Comparison of ENCODE assay signal across 8 cellular contexts in genomic region chr14:103121161-103121845, GRCh38. TPM values are rescaled to one million over a fixed set of nuclear protein-coding genes. Genes with fewer than 3 reads are reported as not detected.
DNase-seq lines count a peak whose midpoint lies in the region; ATAC-seq, FAIRE-seq and TF ChIP-seq lines count a peak whose summit lies in the region.

No MANE protein-coding gene starts in this region.

- no peak for TF ChIP-seq EP300 in K562 (IDR thresholded peaks at IDR 0.05; ENCODE audit: low read length)
- TF ChIP-seq EP300 in HepG2 (IDR thresholded peaks at IDR 0.05; ENCODE audit: low read depth in 2 of 2, low read length in 2 of 2) = no peak
- TF ChIP-seq EP300 in HepG2 (CRISPR knock-in tag; IDR thresholded peaks at IDR 0.05; ENCODE audit: borderline replicate concordance) = no peak
- TF ChIP-seq EP300 in stomach (IDR thresholded peaks at IDR 0.05) = no peak

- H3K4me1 ChIP-seq in HUES6 (ENCODE audit: control insufficient read depth, insufficient read depth, low read length) (peaks cover 30% of the 10 kb centered on the region), K562 (replicated peaks in 1 of 2; ENCODE audit: control insufficient read depth in 2 of 2, insufficient read depth in 2 of 2, low read length in 2 of 2) (peaks cover 35 to 86% of the 10 kb centered on the region in 2 experiments), HepG2 (ENCODE audit: insufficient read depth, low read length) (peaks cover 50% of the 10 kb centered on the region), stomach (peaks cover 50 to 90% (median 74%) of the 10 kb centered on the region in 4 donors)

- FAIRE-seq in K562 (lab: Jason Lieb, UNC) (no peak), HepG2 (lab: Jason Lieb, UNC) (peak; percentile 4)

- DNase-seq in K562 (ENCODE audit: extremely low read depth in 1 of 4, low spot score in 3 of 4) = no peak
- DNase-seq in HepG2 (ENCODE audit: low spot score) = no peak
- no peak for DNase-seq in stomach
- no peak for DNase-seq in H7
- no peak for DNase-seq in HPDE6-E6E7 (ENCODE audit: extremely low spot score)

- H3K4me2 ChIP-seq in K562 (ENCODE audit: insufficient read depth, low read length) (no peak overlapping the region), HepG2 (ENCODE audit: low read depth, low read length) (peak overlapping the region; percentile 70)

- TF ChIP-seq POLR2A in K562 (conservative IDR thresholded peaks at IDR 0.05) (no peak), HepG2 (IDR thresholded peaks at IDR 0.05; ENCODE audit: insufficient read depth in 1 of 2, low read depth in 2 of 2, low read length in 2 of 2) (no peak), stomach (IDR thresholded peaks at IDR 0.05) (no peak)

- H3K36me3 ChIP-seq in HUES6 (ENCODE audit: control insufficient read depth, insufficient read depth, low read length) (no peaks in the 10 kb centered on the region), K562 (ENCODE audit: control insufficient read depth, insufficient read depth, low read length) (peaks cover 11% of the 10 kb centered on the region; the same call in 1 of the 3 replicates), HepG2 (replicated peaks in 1 of 2; ENCODE audit: control insufficient read depth in 1 of 2, insufficient read depth in 2 of 2, low read length in 2 of 2) (no peaks in the 10 kb centered on the region), stomach (no peaks in the 10 kb centered on the region), H7 (replicated peaks; ENCODE audit: control insufficient read depth, insufficient read depth, low read length) (no peaks in the 10 kb centered on the region)

- ATAC-seq in K562 = no peak
- peak; percentile 53 for ATAC-seq in HepG2
- no peak for ATAC-seq in GM21515 (IDR thresholded peaks at IDR 0.05; ENCODE audit: unreplicated experiment)
- ATAC-seq in GM18867 (IDR thresholded peaks at IDR 0.05; ENCODE audit: unreplicated experiment) = no peak

- no peak for TF ChIP-seq RAD21 in K562 (CRISPR knock-in tag; conservative IDR thresholded peaks at IDR 0.05 in 1 of 2, IDR thresholded peaks at IDR 0.05 in 1 of 2)
- no peak for TF ChIP-seq RAD21 in HepG2 (CRISPR knock-in tag; IDR thresholded peaks at IDR 0.05)

- 78% methylated on average over 9 of the region's 18 CpGs for WGBS in K562 (ENCODE audit: insufficient coverage, low coverage, missing lambda C conversion rate)
- 0% methylated on average over 11 of the region's 18 CpGs for WGBS in HepG2 (ENCODE audit: low lambda C conversion rate)
- 40 to 64% (median 48%) methylated on average over 14 to 18 of the region's 18 CpGs for WGBS in stomach, 5 donors

- H3K9me3 ChIP-seq in HUES6 (ENCODE audit: control insufficient read depth, insufficient read depth, low read depth, low read length) (no peaks in the 10 kb centered on the region), K562 (replicated peaks; ENCODE audit: control insufficient read depth, insufficient read depth, low read depth, low read length) (no peaks in the 10 kb centered on the region), HepG2 (ENCODE audit: low read length) (no peaks in the 10 kb centered on the region), stomach (no peaks in the 10 kb centered on the region)

- H3K9ac ChIP-seq in HUES6 (ENCODE audit: low read length) (peak overlapping the region; percentile 5), K562 (ENCODE audit: insufficient read depth in 1 of 2, low read depth in 2 of 2, low read length in 2 of 2) (peak overlapping the region in 1 of 2 experiments; percentile 56; a peak in 2 of 4 replicates), HepG2 (ENCODE audit: insufficient read depth, low read depth, low read length) (no peak overlapping the region; the same call in 1 of the 2 replicates)

- H4K20me1 ChIP-seq in K562 (replicated peaks; ENCODE audit: control insufficient read depth, insufficient read depth, low read length) = no peaks in the 10 kb centered on the region
- no peaks in the 10 kb centered on the region; the same call in 1 of the 2 replicates for H4K20me1 ChIP-seq in HepG2 (ENCODE audit: insufficient read depth, low read length)

- in situ Hi-C loops in K562 (cut with MboI) (no loop called here), HepG2 (cut with HindIII; ENCODE audit: extremely low pct_ligation_motif_present, low pct_unique_long_range_greater_than_20kb) (no loop called here)

- intact Hi-C loops in K562 (cut with micrococcal nuclease) = no loop called here
- intact Hi-C loops in HepG2 (cut with micrococcal nuclease; ENCODE audit: unreplicated experiment) = no loop called here
- intact Hi-C loops in stomach (cut with DNase I; ENCODE audit: low total_unique reads) = no loop called here

- peaks cover 21% of the 10 kb centered on the region for H3K79me2 ChIP-seq in K562 (ENCODE audit: control insufficient read depth, insufficient read depth, low read length)
- no peaks in the 10 kb centered on the region for H3K79me2 ChIP-seq in HepG2 (ENCODE audit: insufficient read depth, low read length)

- no peaks in the 10 kb centered on the region for H3K9me1 ChIP-seq in K562 (ENCODE audit: control insufficient read depth, insufficient read depth, low read length)

- H3K27me3 ChIP-seq in HUES6 (ENCODE audit: control insufficient read depth, insufficient read depth, low read length) (peaks cover 21% of the 10 kb centered on the region; the same call in 1 of the 2 replicates), K562 (ENCODE audit: control insufficient read depth in 2 of 2, insufficient read depth in 2 of 2, low read length in 2 of 2) (no peaks in the 10 kb centered on the region), HepG2 (ENCODE audit: control insufficient read depth in 1 of 2, insufficient read depth in 2 of 2, low read length in 2 of 2) (peaks cover 1 to 46% of the 10 kb centered on the region in 2 experiments; a peak in 4 of 5 replicates), stomach (peaks cover 0 to 34% (median 13%) of the 10 kb centered on the region in 3 donors), H7 (ENCODE audit: control insufficient read depth, insufficient read depth, low read length) (peaks cover 9% of the 10 kb centered on the region; the same call in 1 of the 2 replicates)

- no peak for TF ChIP-seq CTCF in K562 (IDR thresholded peaks at IDR 0.05 in 2 of 3, conservative IDR thresholded peaks at IDR 0.05 in 1 of 3; ENCODE audit: insufficient read depth in 2 of 3, low read depth in 1 of 3, low read length in 3 of 3)
- peak; percentile 8; the same call in 1 of the 2 replicates for TF ChIP-seq CTCF in HepG2 (CRISPR knock-in tag; IDR thresholded peaks at IDR 0.05)
- TF ChIP-seq CTCF in stomach (IDR thresholded peaks at IDR 0.05) = no peak

- CTCF ChIA-PET in K562 (lab: Yijun Ruan, JAX; ENCODE audit: low intra/inter-chr PET ratio) = no interaction called here
- CTCF ChIA-PET in HepG2 (lab: Yijun Ruan, JAX; ENCODE audit: low intra/inter-chr PET ratio, low total read pairs) = no interaction called here

- H2AFZ ChIP-seq in K562 (ENCODE audit: low read depth, low read length) = no peak overlapping the region
- no peak overlapping the region for H2AFZ ChIP-seq in HepG2 (ENCODE audit: low read length)

- H3K27ac ChIP-seq in HUES6 (ENCODE audit: low read depth, low read length) (no peak overlapping the region), K562 (ENCODE audit: extremely low read depth, low read depth, low read length) (no peak overlapping the region), HepG2 (ENCODE audit: extremely low read length, insufficient read depth, low read length) (no peak overlapping the region), stomach (peak overlapping the region; percentile 83 to 96 (median 87))

- H3K4me3 ChIP-seq in HUES6 (ENCODE audit: low read depth, low read length) = no peak overlapping the region
- H3K4me3 ChIP-seq in K562 = no peak overlapping the region
- peak overlapping the region in 1 of 3 experiments; percentile 37; a peak in 2 of 6 replicates for H3K4me3 ChIP-seq in HepG2 (replicated peaks in 1 of 3; ENCODE audit: insufficient read depth in 1 of 3, low read depth in 2 of 3, low read length in 3 of 3)
- H3K4me3 ChIP-seq in stomach = peak overlapping the region in 2 of 4 donors; percentile 51 to 66
- H3K4me3 ChIP-seq in H7 (ENCODE audit: insufficient read depth, low read depth, low read length) = no peak overlapping the region

- BruUV-seq in K562 (replicated peaks; lab: Mats Ljungman, UMichigan) (no TSS peak), HepG2 (replicated peaks; lab: Mats Ljungman, UMichigan) (no TSS peak)

- POLR2A ChIA-PET in K562 (lab: Yijun Ruan, JAX) = interaction anchor here (0.6 to 1.0 kb wide), 2 partner anchors 16 to 746 kb away, joined by 3 to 4 read pairs; no protein-coding TSS in a partner anchor
- POLR2A ChIA-PET in HepG2 (lab: Yijun Ruan, JAX) = interaction anchor here (0.8 kb wide), 1 partner anchor 15 kb away, joined by 3 read pairs; no protein-coding TSS in a partner anchor

RNA-seq across cellular contexts. Expression of gene TNFAIP2, which starts 2.0 kb away (rescaled TPM):
- total RNA-seq in K562 (2011; cell fraction: chromatin; rRNA removed; ENCODE audit: low replicate concordance) = 31.9 and 75.4 TPM in 2 replicates
- total RNA-seq in K562 (2011; cell fraction: nucleolus; rRNA removed) = 55.1 and 66.9 TPM in 2 replicates
- 38.6 and 39.3 TPM in 2 replicates for total RNA-seq in K562 (2011; cell fraction: nucleoplasm; rRNA removed)
- total RNA-seq in K562 (2014; rRNA removed) (39.5 and 46.0 TPM in 2 replicates), K562 (2014; rRNA removed; fragmentation: Illumina TruSeq; extraction: Trizol) (20.8 and 23.7 TPM in 2 replicates), K562 (2015; rRNA removed; fragmentation: Illumina TruSeq; extraction: Trizol) (68.6 and 70.2 TPM in 2 replicates), K562 (2021) (52.7 and 61.2 TPM in 2 replicates), HepG2 (2016; rRNA removed; fragmentation: Illumina TruSeq; extraction: Trizol) (0.45 and 0.46 TPM in 2 replicates), stomach (100 to 1,000 TPM in 2 of 5 donors, 10 to 100 TPM in 3; 30.7 to 279 (median 48.7) TPM)
- polyA plus RNA-seq in K562 (2011; rRNA removed) (22.6 and 35.4 TPM in 2 replicates), K562 (2014; fragmentation: Illumina TruSeq; extraction: Trizol) (42.7 and 59.7 TPM in 2 replicates), K562 (2014; fragmentation: Nextera tagmentation; extraction: Ambion mirVana) (10 to 100 TPM; 44.6 to 49.7 TPM), K562 (2014; rRNA removed) (47.6 and 63.5 TPM in 2 replicates), HepG2 (2011; rRNA removed) (0.91 and 1.5 TPM in 2 replicates), stomach (100 to 1,000 TPM in 1 of 3 donors, 10 to 100 TPM in 2; 63.8 to 211 (median 82.2) TPM)
- polyA plus RNA-seq in K562 (2011; cell fraction: cytosol; rRNA removed) = 30.5 and 40.8 TPM in 2 replicates
- 171 and 203 TPM in 2 replicates for polyA plus RNA-seq in K562 (2011; cell fraction: nucleus; rRNA removed)
- polyA plus RNA-seq in K562 (2012) = 33.8 and 69.4 TPM in 2 replicates
- polyA minus RNA-seq in K562 (2011; rRNA and poly(A)+ RNA removed) = 8.9 and 13.3 TPM in 2 replicates
- 25.6 and 31.0 TPM in 2 replicates for polyA minus RNA-seq in K562 (2011; cell fraction: cytosol; rRNA and poly(A)+ RNA removed)
- polyA minus RNA-seq in K562 (2011; cell fraction: nucleus; rRNA and poly(A)+ RNA removed) = 17.0 and 18.2 TPM in 2 replicates
- total RNA-seq in HepG2 (2016; cell fraction: cytosol; rRNA removed; fragmentation: Illumina TruSeq; extraction: Trizol; ENCODE audit: low read depth) = not detected in 2 replicates
- total RNA-seq in HepG2 (2016; cell fraction: insoluble cytoplasmic fraction; rRNA removed; fragmentation: Illumina TruSeq; extraction: Trizol) = 0.45 and 0.67 TPM in 2 replicates
- 0.31 and 0.40 TPM in 2 replicates for total RNA-seq in HepG2 (2016; cell fraction: membrane; rRNA removed; fragmentation: Illumina TruSeq; extraction: Trizol)
- total RNA-seq in HepG2 (2016; cell fraction: nucleus; rRNA removed; fragmentation: Illumina TruSeq; extraction: Trizol) = 0.34 and 0.94 TPM in 2 replicates
- polyA plus RNA-seq in HepG2 (2011; cell fraction: cytosol; rRNA removed) = 0.28 and 0.81 TPM in 2 replicates
- polyA plus RNA-seq in HepG2 (2011; cell fraction: nucleus; rRNA removed) = 7.5 and 18.0 TPM in 2 replicates
- 0.36 and 0.61 TPM in 2 replicates for polyA plus RNA-seq in HepG2 (2012)
- polyA plus RNA-seq in HepG2 (2016; cell fraction: cytosol; fragmentation: Illumina TruSeq; extraction: Trizol; ENCODE audit: low read depth) = not detected in 2 replicates
- 0.16 and 0.42 TPM in 2 replicates for polyA plus RNA-seq in HepG2 (2016; cell fraction: insoluble cytoplasmic fraction; fragmentation: Illumina TruSeq; extraction: Trizol; ENCODE audit: low read depth)
- polyA plus RNA-seq in HepG2 (2016; cell fraction: membrane; fragmentation: Illumina TruSeq; extraction: Trizol; ENCODE audit: low read depth) = 0.18 and 0.23 TPM in 2 replicates
- 0.83 and 1.8 TPM in 2 replicates for polyA plus RNA-seq in HepG2 (2016; cell fraction: nucleus; fragmentation: Illumina TruSeq; extraction: Trizol; ENCODE audit: insufficient read depth, low read depth)
- polyA minus RNA-seq in HepG2 (2011; rRNA and poly(A)+ RNA removed; ENCODE audit: low replicate concordance) = 2.4 and 123 TPM in 2 replicates
- polyA minus RNA-seq in HepG2 (2011; cell fraction: cytosol; rRNA and poly(A)+ RNA removed) = 0.79 and 1.2 TPM in 2 replicates
- 1.5 and 2.1 TPM in 2 replicates for polyA minus RNA-seq in HepG2 (2011; cell fraction: nucleus; rRNA and poly(A)+ RNA removed)
- 30.1 and 38.7 TPM in 2 replicates for total RNA-seq in H7 (2014; rRNA removed; shearing (Covaris generic))

RNA-seq across cellular contexts. Expression of gene EXOC3L4, which starts 26.8 kb away (rescaled TPM):
- 7.7 and 24.3 TPM in 2 replicates for total RNA-seq in K562 (2011; cell fraction: chromatin; rRNA removed; ENCODE audit: low replicate concordance)
- 22.4 and 23.0 TPM in 2 replicates for total RNA-seq in K562 (2011; cell fraction: nucleolus; rRNA removed)
- total RNA-seq in K562 (2011; cell fraction: nucleoplasm; rRNA removed) = 13.8 and 17.9 TPM in 2 replicates
- total RNA-seq in K562 (2014; rRNA removed) = 3.5 and 5.6 TPM in 2 replicates
- total RNA-seq in K562 (2014; rRNA removed; fragmentation: Illumina TruSeq; extraction: Trizol) = 0.33 TPM in 1 of 2 replicates, not detected in the other
- total RNA-seq in K562 (2015; rRNA removed; fragmentation: Illumina TruSeq; extraction: Trizol) = 0.83 and 1.6 TPM in 2 replicates
- 5.4 and 6.7 TPM in 2 replicates for total RNA-seq in K562 (2021)
- polyA plus RNA-seq in K562 (2011; rRNA removed) = 1.1 and 2.0 TPM in 2 replicates
- polyA plus RNA-seq in K562 (2011; cell fraction: cytosol; rRNA removed) = 1.6 and 3.7 TPM in 2 replicates
- 8.4 and 18.9 TPM in 2 replicates for polyA plus RNA-seq in K562 (2011; cell fraction: nucleus; rRNA removed)
- polyA plus RNA-seq in K562 (2012) = 1.8 and 2.2 TPM in 2 replicates
- polyA plus RNA-seq in K562 (2014; fragmentation: Illumina TruSeq; extraction: Trizol) = 0.25 and 0.97 TPM in 2 replicates
- under 1 TPM in 1 of 2 experiments, not detected in 1; 0.10 TPM for polyA plus RNA-seq in K562 (2014; fragmentation: Nextera tagmentation; extraction: Ambion mirVana)
- 6.2 and 11.7 TPM in 2 replicates for polyA plus RNA-seq in K562 (2014; rRNA removed)
- polyA minus RNA-seq in K562 (2011; rRNA and poly(A)+ RNA removed) = 0.21 TPM in 1 of 2 replicates, not detected in the other
- polyA minus RNA-seq in K562 (2011; cell fraction: cytosol; rRNA and poly(A)+ RNA removed) = 2.5 and 2.9 TPM in 2 replicates
- polyA minus RNA-seq in K562 (2011; cell fraction: nucleus; rRNA and poly(A)+ RNA removed) = 3.1 and 5.0 TPM in 2 replicates
- total RNA-seq in HepG2 (2016; rRNA removed; fragmentation: Illumina TruSeq; extraction: Trizol) = 11.3 and 27.0 TPM in 2 replicates
- 6.3 and 6.7 TPM in 2 replicates for total RNA-seq in HepG2 (2016; cell fraction: cytosol; rRNA removed; fragmentation: Illumina TruSeq; extraction: Trizol; ENCODE audit: low read depth)
- 9.0 and 28.6 TPM in 2 replicates for total RNA-seq in HepG2 (2016; cell fraction: insoluble cytoplasmic fraction; rRNA removed; fragmentation: Illumina TruSeq; extraction: Trizol)
- total RNA-seq in HepG2 (2016; cell fraction: membrane; rRNA removed; fragmentation: Illumina TruSeq; extraction: Trizol) = 11.1 and 11.5 TPM in 2 replicates
- total RNA-seq in HepG2 (2016; cell fraction: nucleus; rRNA removed; fragmentation: Illumina TruSeq; extraction: Trizol) = 32.0 and 33.7 TPM in 2 replicates
- 11.8 and 21.2 TPM in 2 replicates for polyA plus RNA-seq in HepG2 (2011; rRNA removed)
- 10.4 and 15.5 TPM in 2 replicates for polyA plus RNA-seq in HepG2 (2011; cell fraction: cytosol; rRNA removed)
- polyA plus RNA-seq in HepG2 (2011; cell fraction: nucleus; rRNA removed) = 157 and 161 TPM in 2 replicates
- 12.5 and 20.1 TPM in 2 replicates for polyA plus RNA-seq in HepG2 (2012)
- 4.1 and 4.2 TPM in 2 replicates for polyA plus RNA-seq in HepG2 (2016; cell fraction: cytosol; fragmentation: Illumina TruSeq; extraction: Trizol; ENCODE audit: low read depth)
- polyA plus RNA-seq in HepG2 (2016; cell fraction: insoluble cytoplasmic fraction; fragmentation: Illumina TruSeq; extraction: Trizol; ENCODE audit: low read depth) = 7.6 and 10.6 TPM in 2 replicates
- polyA plus RNA-seq in HepG2 (2016; cell fraction: membrane; fragmentation: Illumina TruSeq; extraction: Trizol; ENCODE audit: low read depth) = 6.1 and 7.1 TPM in 2 replicates
- 105 and 107 TPM in 2 replicates for polyA plus RNA-seq in HepG2 (2016; cell fraction: nucleus; fragmentation: Illumina TruSeq; extraction: Trizol; ENCODE audit: insufficient read depth, low read depth)
- polyA minus RNA-seq in HepG2 (2011; rRNA and poly(A)+ RNA removed; ENCODE audit: low replicate concordance) = 0.28 and 10.1 TPM in 2 replicates
- 3.4 and 5.3 TPM in 2 replicates for polyA minus RNA-seq in HepG2 (2011; cell fraction: cytosol; rRNA and poly(A)+ RNA removed)
- polyA minus RNA-seq in HepG2 (2011; cell fraction: nucleus; rRNA and poly(A)+ RNA removed) = 24.7 and 29.2 TPM in 2 replicates
- 10 to 100 TPM in 3 of 5 donors, 1 to 10 TPM in 2; 1.3 to 82.8 (median 38.5) TPM for total RNA-seq in stomach
- polyA plus RNA-seq in stomach = 10 to 100 TPM in 2 of 3 donors, 1 to 10 TPM in 1; 9.9 to 21.6 (median 10.8) TPM
- total RNA-seq in H7 (2014; rRNA removed; shearing (Covaris generic)) = 0.21 TPM in 1 of 2 replicates, not detected in the other

RNA-seq across cellular contexts. Expression of gene LBHD2, which starts 37.3 kb away (rescaled TPM):
- total RNA-seq in K562 (2011; cell fraction: chromatin; rRNA removed; ENCODE audit: low replicate concordance) = not detected in 2 replicates
- total RNA-seq in K562 (2011; cell fraction: nucleolus; rRNA removed) = not detected in 2 replicates
- total RNA-seq in K562 (2011; cell fraction: nucleoplasm; rRNA removed) = not detected in 2 replicates
- total RNA-seq in K562 (2014; rRNA removed) (not detected in 2 replicates), K562 (2014; rRNA removed; fragmentation: Illumina TruSeq; extraction: Trizol) (not detected in 2 replicates), K562 (2015; rRNA removed; fragmentation: Illumina TruSeq; extraction: Trizol) (not detected in 2 replicates), K562 (2021) (not detected in 2 replicates), HepG2 (2016; rRNA removed; fragmentation: Illumina TruSeq; extraction: Trizol) (0.72 and 1.00 TPM in 2 replicates), stomach (not detected)
- polyA plus RNA-seq in K562 (2011; rRNA removed) (not detected in 2 replicates), K562 (2014; fragmentation: Illumina TruSeq; extraction: Trizol) (not detected in 2 replicates), K562 (2014; fragmentation: Nextera tagmentation; extraction: Ambion mirVana) (not detected), K562 (2014; rRNA removed) (not detected in 2 replicates), HepG2 (2011; rRNA removed) (0.67 and 0.95 TPM in 2 replicates), stomach (not detected)
- polyA plus RNA-seq in K562 (2011; cell fraction: cytosol; rRNA removed) = 0.30 TPM in 1 of 2 replicates, not detected in the other
- not detected in 2 replicates for polyA plus RNA-seq in K562 (2011; cell fraction: nucleus; rRNA removed)
- not detected in 2 replicates for polyA plus RNA-seq in K562 (2012)
- not detected in 2 replicates for polyA minus RNA-seq in K562 (2011; rRNA and poly(A)+ RNA removed)
- not detected in 2 replicates for polyA minus RNA-seq in K562 (2011; cell fraction: cytosol; rRNA and poly(A)+ RNA removed)
- polyA minus RNA-seq in K562 (2011; cell fraction: nucleus; rRNA and poly(A)+ RNA removed) = not detected in 2 replicates
- total RNA-seq in HepG2 (2016; cell fraction: cytosol; rRNA removed; fragmentation: Illumina TruSeq; extraction: Trizol; ENCODE audit: low read depth) = 2.3 and 2.8 TPM in 2 replicates
- 0.37 and 0.39 TPM in 2 replicates for total RNA-seq in HepG2 (2016; cell fraction: insoluble cytoplasmic fraction; rRNA removed; fragmentation: Illumina TruSeq; extraction: Trizol)
- total RNA-seq in HepG2 (2016; cell fraction: membrane; rRNA removed; fragmentation: Illumina TruSeq; extraction: Trizol) = 1.1 and 4.0 TPM in 2 replicates
- total RNA-seq in HepG2 (2016; cell fraction: nucleus; rRNA removed; fragmentation: Illumina TruSeq; extraction: Trizol) = not detected in 2 replicates
- 0.85 and 2.1 TPM in 2 replicates for polyA plus RNA-seq in HepG2 (2011; cell fraction: cytosol; rRNA removed)
- polyA plus RNA-seq in HepG2 (2011; cell fraction: nucleus; rRNA removed) = 0.64 and 1.0 TPM in 2 replicates
- polyA plus RNA-seq in HepG2 (2012) = 0.40 and 0.72 TPM in 2 replicates
- 2.9 and 3.8 TPM in 2 replicates for polyA plus RNA-seq in HepG2 (2016; cell fraction: cytosol; fragmentation: Illumina TruSeq; extraction: Trizol; ENCODE audit: low read depth)
- 0.36 and 0.88 TPM in 2 replicates for polyA plus RNA-seq in HepG2 (2016; cell fraction: insoluble cytoplasmic fraction; fragmentation: Illumina TruSeq; extraction: Trizol; ENCODE audit: low read depth)
- polyA plus RNA-seq in HepG2 (2016; cell fraction: membrane; fragmentation: Illumina TruSeq; extraction: Trizol; ENCODE audit: low read depth) = 0.86 and 1.1 TPM in 2 replicates
- polyA plus RNA-seq in HepG2 (2016; cell fraction: nucleus; fragmentation: Illumina TruSeq; extraction: Trizol; ENCODE audit: insufficient read depth, low read depth) = 0.73 and 0.75 TPM in 2 replicates
- 0.30 TPM in 1 of 2 replicates, not detected in the other for polyA minus RNA-seq in HepG2 (2011; rRNA and poly(A)+ RNA removed; ENCODE audit: low replicate concordance)
- polyA minus RNA-seq in HepG2 (2011; cell fraction: cytosol; rRNA and poly(A)+ RNA removed) = not detected in 2 replicates
- not detected in 2 replicates for polyA minus RNA-seq in HepG2 (2011; cell fraction: nucleus; rRNA and poly(A)+ RNA removed)
- not detected in 2 replicates for total RNA-seq in H7 (2014; rRNA removed; shearing (Covaris generic))

Comparison
In these comparisons a context has a peak if more than half of its experiments do, and no peak if none do; other contexts are left out.
1. H3K27ac ChIP-seq: peak in stomach (5 of 5); none in HUES6 (single experiment), K562 (single experiment) and HepG2 (single experiment).
2. RNA of gene TNFAIP2, which starts 2.0 kb away (total RNA-seq): 20.8 to 75.4 TPM in K562, 30.7 to 279 TPM in stomach and 30.1 to 38.7 TPM in H7; 0.31 to 0.94 TPM in HepG2; every median in the first group is over 10 times any median in the second.